ENCODE assay signal across 26 cellular contexts in genomic region chr3:94136133-94136532, GRCh38.
DNase-seq lines count a peak whose midpoint lies in the region; ATAC-seq, FAIRE-seq and TF ChIP-seq lines count a peak whose summit lies in the region.
"Had no signal": no experiment of that assay in that cellular context is flagged by ENCODE, and none has a peak within 500 bp of the region (broad histone marks: within the 10 kb centered on the region; RNA-seq: fewer than 3 reads in every experiment).

No MANE protein-coding gene starts in this region.

- no TSS peak for BruUV-seq in K562 (replicated peaks; lab: Mats Ljungman, UMichigan)

- no peaks in the 10 kb centered on the region for H3K9me1 ChIP-seq in K562 (ENCODE audit: control insufficient read depth, insufficient read depth, low read length)

- no peaks in the 10 kb centered on the region for H3K9me3 ChIP-seq in K562 (replicated peaks; ENCODE audit: control insufficient read depth, insufficient read depth, low read depth, low read length)
- H3K9me3 ChIP-seq: BE2C, BLaER1 had no signal

- POLR2A ChIA-PET in K562 (lab: Yijun Ruan, JAX): no interaction called here

- no peaks in the 10 kb centered on the region for H3K79me2 ChIP-seq in K562 (ENCODE audit: control insufficient read depth, insufficient read depth, low read length)

- no peak overlapping the region for H3K9ac ChIP-seq in K562 (ENCODE audit: insufficient read depth in 1 of 2, low read depth in 2 of 2, low read length in 2 of 2)
- H3K9ac ChIP-seq: BLaER1 had no signal

- 0% methylated on average over 1 of the region's 1 CpG for WGBS in K562 (ENCODE audit: insufficient coverage, low coverage, missing lambda C conversion rate)

- H3K4me1 ChIP-seq in K562 (replicated peaks in 1 of 2; ENCODE audit: control insufficient read depth in 2 of 2, insufficient read depth in 2 of 2, low read length in 2 of 2): no peaks in the 10 kb centered on the region
- H3K4me1 ChIP-seq: BLaER1 had no signal

- H3K36me3 Mint-ChIP-seq in mesothelial cell of epicardium (peaks cover 4% of the 10 kb centered on the region), endothelial cell (ENCODE audit: low read depth, unreplicated experiment) (no peaks in the 10 kb centered on the region)
- H3K36me3 Mint-ChIP-seq: CD14-positive monocyte; CD4-positive, CD25-positive, alpha-beta regulatory T cell had no signal

- H3K36me3 ChIP-seq in K562 (ENCODE audit: control insufficient read depth, insufficient read depth, low read length): no peaks in the 10 kb centered on the region
- H3K36me3 ChIP-seq: BE2C, BLaER1 had no signal

- ATAC-seq in K562 (no peak), HG02678 (IDR thresholded peaks at IDR 0.05; ENCODE audit: unreplicated experiment) (no peak)
- ATAC-seq: GM12878 had no signal

- H3K27me3 Mint-ChIP-seq in mesothelial cell of epicardium (ENCODE audit: low read depth) (no peaks in the 10 kb centered on the region), endothelial cell (ENCODE audit: unreplicated experiment) (peaks cover 2% of the 10 kb centered on the region)
- H3K27me3 Mint-ChIP-seq: CD4-positive, alpha-beta memory T cell; CD4-positive, CD25-positive, alpha-beta regulatory T cell had no signal

- H3K4me3 Mint-ChIP-seq in mesothelial cell of epicardium (no peak overlapping the region), endothelial cell (ENCODE audit: unreplicated experiment) (no peak overlapping the region)
- H3K4me3 Mint-ChIP-seq: CD14-positive monocyte; CD4-positive, alpha-beta memory T cell; CD4-positive, CD25-positive, alpha-beta regulatory T cell; CD8-positive, alpha-beta memory T cell had no signal

- H4K20me1 ChIP-seq in K562 (replicated peaks; ENCODE audit: control insufficient read depth, insufficient read depth, low read length): no peaks in the 10 kb centered on the region
- H4K20me1 ChIP-seq: BLaER1 had no signal

- no peak for TF ChIP-seq RAD21 in K562 (CRISPR knock-in tag; conservative IDR thresholded peaks at IDR 0.05 in 1 of 2, IDR thresholded peaks at IDR 0.05 in 1 of 2)

- no peak overlapping the region for H3K4me2 ChIP-seq in K562 (ENCODE audit: insufficient read depth, low read length)
- H3K4me2 ChIP-seq: BLaER1 had no signal

- DNase-seq in K562 (ENCODE audit: extremely low read depth in 1 of 4, low spot score in 3 of 4): peak in 1 of 4 experiments; percentile 1
- DNase-seq in mesothelial cell of epicardium (ENCODE audit: low spot score in 2 of 2, unreplicated experiment in 2 of 2): no peak
- DNase-seq in endothelial cell (ENCODE audit: low spot score): no peak
- no peak for DNase-seq in NOMO-1 (lab: John Stamatoyannopoulos, UW; ENCODE audit: unreplicated experiment in 2 of 2)
- DNase-seq: 8988T; ACHN; BE2C; C1 segment of cervical spinal cord; CD4-positive, alpha-beta memory T cell; CD4-positive, CD25-positive, alpha-beta regulatory T cell; CD8-positive, alpha-beta memory T cell; COR-L47; DMS 273 treated with DMSO at 0.1 percent for 48 hours; DMS153; DMS53; DMS79; DND-41; EL; GDM1 had no signal

- H3K4me3 ChIP-seq in K562: no peak overlapping the region
- H3K4me3 ChIP-seq: BLaER1, GM12878 had no signal

- H3K27ac Mint-ChIP-seq in mesothelial cell of epicardium: peak overlapping the region; percentile 6
- no peak overlapping the region for H3K27ac Mint-ChIP-seq in endothelial cell (ENCODE audit: unreplicated experiment)
- H3K27ac Mint-ChIP-seq: CD14-positive monocyte; CD8-positive, alpha-beta memory T cell had no signal

- H2AFZ ChIP-seq in K562 (ENCODE audit: low read depth, low read length): no peak overlapping the region

- no peak for TF ChIP-seq CTCF in K562 (IDR thresholded peaks at IDR 0.05 in 2 of 3, conservative IDR thresholded peaks at IDR 0.05 in 1 of 3; ENCODE audit: insufficient read depth in 2 of 3, low read depth in 1 of 3, low read length in 3 of 3)
- no peak for TF ChIP-seq CTCF in mesothelial cell of epicardium (IDR thresholded peaks at IDR 0.05; ENCODE audit: unreplicated experiment)
- TF ChIP-seq CTCF in endothelial cell (IDR thresholded peaks at IDR 0.05; ENCODE audit: unreplicated experiment): no peak

- no peak overlapping the region for H3K27ac ChIP-seq in K562 (ENCODE audit: extremely low read depth, low read depth, low read length)
- H3K27ac ChIP-seq: BLaER1 had no signal

- intact Hi-C loops in K562 (cut with micrococcal nuclease): no loop called here

- H3K9me3 Mint-ChIP-seq in mesothelial cell of epicardium: peaks cover 11% of the 10 kb centered on the region
- no peaks in the 10 kb centered on the region for H3K9me3 Mint-ChIP-seq in endothelial cell (ENCODE audit: unreplicated experiment)
- H3K9me3 Mint-ChIP-seq: CD8-positive, alpha-beta memory T cell had no signal

- TF ChIP-seq EP300 in K562 (IDR thresholded peaks at IDR 0.05; ENCODE audit: low read length): no peak

- H3K4me1 Mint-ChIP-seq in mesothelial cell of epicardium (peaks cover 45% of the 10 kb centered on the region), endothelial cell (ENCODE audit: unreplicated experiment) (peaks cover 5% of the 10 kb centered on the region)
- H3K4me1 Mint-ChIP-seq: CD14-positive monocyte; CD8-positive, alpha-beta memory T cell had no signal

- H3K27me3 ChIP-seq in K562 (ENCODE audit: control insufficient read depth in 2 of 2, insufficient read depth in 2 of 2, low read length in 2 of 2): no peaks in the 10 kb centered on the region
- H3K27me3 ChIP-seq: BE2C, BLaER1 had no signal

- no peak for FAIRE-seq in K562 (lab: Jason Lieb, UNC)
- FAIRE-seq: A204.1, GM12878, GM12892, GM18507 had no signal

- no peak for TF ChIP-seq POLR2A in K562 (conservative IDR thresholded peaks at IDR 0.05)

- CTCF ChIA-PET in K562 (lab: Yijun Ruan, JAX; ENCODE audit: low intra/inter-chr PET ratio): no interaction called here

- in situ Hi-C loops in K562 (cut with MboI): no loop called here

TF ChIP-seq in K562, 482 proteins besides CTCF, POLR2A, EP300 and RAD21 (continues in another document):
- TF ChIP-seq CBFA2T3 (IDR thresholded peaks at IDR 0.05) (no peak), HDAC8 (tag; IDR thresholded peaks at IDR 0.05) (no peak), NFE2 (IDR thresholded peaks at IDR 0.05; ENCODE audit: low read depth) (peak; percentile 52; the same call in 1 of the 2 replicates), ZNF324 (CRISPR knock-in tag; IDR thresholded peaks at IDR 0.05) (no peak), ZNF740 (CRISPR knock-in tag; IDR thresholded peaks at IDR 0.05) (no peak), ZNF740 (tag; IDR thresholded peaks at IDR 0.05) (no peak), ARID1B (IDR thresholded peaks at IDR 0.05) (peak; percentile 34; the same call in 1 of the 2 replicates), ZBTB43 (CRISPR knock-in tag; IDR thresholded peaks at IDR 0.05) (no peak), DPF2 (IDR thresholded peaks at IDR 0.05) (0 out of 2 replicates have a peak, but pooled peaks have one; percentile 20), RERE (CRISPR knock-in tag; IDR thresholded peaks at IDR 0.05; ENCODE audit: borderline replicate concordance) (no peak)
